ENCODE assay signal across 11 cellular contexts in genomic region chr9:114216081-114216480, GRCh38.
A peak's percentile ranks its signal among the peaks of the same experiment; 100 is the strongest.
DNase-seq lines count a peak whose midpoint lies in the region; ATAC-seq and TF ChIP-seq lines count a peak whose summit lies in the region.
"Had no signal": no experiment of that assay in that cellular context is flagged by ENCODE, and none has a peak within 500 bp of the region (broad histone marks: within the 10 kb centered on the region; RNA-seq: fewer than 3 reads in every experiment).

No MANE protein-coding gene starts in this region.

- WGBS in esophagus muscularis mucosa, result 47% methylated on average over 7 of the region's 7 CpGs

- peaks cover 0 to 4% (median 2%) of the 10 kb centered on the region in 4 donors for H3K36me3 ChIP-seq in esophagus muscularis mucosa

- no peak for TF ChIP-seq EP300 in esophagus muscularis mucosa (IDR thresholded peaks at IDR 0.05)

- H3K4me3 ChIP-seq in esophagus muscularis mucosa, result no peak overlapping the region

- intact Hi-C loops in esophagus muscularis mucosa (cut with DNase I), result no loop called here

- no peak overlapping the region for H3K27ac ChIP-seq in esophagus muscularis mucosa (replicated peaks in 1 of 4)

- DNase-seq in AG08395 (ENCODE audit: low spot score) (peak; percentile 24), NCI-H446 treated with DMSO at 0.1 percent for 48 hours (lab: John Stamatoyannopoulos, UW) (peak; percentile 21), fibroblast of gingiva (ENCODE audit: low read depth) (peak; percentile 53), mucosa of gallbladder (ENCODE audit: low spot score) (peak; percentile 48), esophagus muscularis mucosa (ENCODE audit: extremely low spot score) (no peak)
- DNase-seq: activated naive CD4-positive, alpha-beta T cell treated with anti-CD3 and anti-CD28 coated beads, Interleukin-2, amount 10 ng/mL, durations not matched to agents 7 days and 5 days; NCI-H1436 treated with DMSO at 0.1 percent for 48 hours had no signal

- peaks cover 16 to 30% (median 28%) of the 10 kb centered on the region in 4 donors for H3K4me1 ChIP-seq in esophagus muscularis mucosa

- ATAC-seq in GM21619 (IDR thresholded peaks at IDR 0.05; ENCODE audit: unreplicated experiment) (no peak), HG03159 (IDR thresholded peaks at IDR 0.05; ENCODE audit: unreplicated experiment) (no peak), HG03571 (IDR thresholded peaks at IDR 0.05; ENCODE audit: unreplicated experiment) (no peak)
- ATAC-seq: activated CD4-positive, CD25-positive, alpha-beta regulatory T cell treated with anti-CD3 and anti-CD28 coated beads, Interleukin-2, amount 50 U/mL, for 24 hours had no signal

- TF ChIP-seq CTCF in esophagus muscularis mucosa (IDR thresholded peaks at IDR 0.05), result no peak

- H3K9me3 ChIP-seq in esophagus muscularis mucosa, result no peaks in the 10 kb centered on the region

- no peak for TF ChIP-seq POLR2A in esophagus muscularis mucosa (IDR thresholded peaks at IDR 0.05; ENCODE audit: low read depth)

- H3K27me3 ChIP-seq in esophagus muscularis mucosa, result no peaks in the 10 kb centered on the region
